24 cellular contexts compared by ENCODE assay signal in the genomic region with DNA sequence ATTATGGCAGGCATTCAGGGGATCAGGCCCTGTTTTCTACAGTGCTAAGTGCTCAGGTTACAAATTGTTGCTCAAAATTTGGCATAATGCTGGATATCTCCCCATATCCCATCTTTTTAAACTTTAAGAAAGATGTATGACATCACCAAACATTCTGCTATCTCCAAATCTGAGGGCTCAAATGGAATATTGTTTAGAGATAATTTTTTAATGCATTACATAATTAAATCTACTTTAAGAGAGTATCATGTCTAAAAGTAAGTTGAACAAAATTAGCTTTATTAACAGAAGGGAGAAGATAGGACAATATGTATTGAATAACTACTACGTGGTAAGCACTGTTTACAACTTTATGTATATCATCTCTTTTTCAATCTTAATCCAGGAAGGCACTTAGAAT.
"Had no signal": no experiment of that assay in that cellular context is flagged by ENCODE, and none has a peak within 500 bp of the region (broad histone marks: within the 10 kb centered on the region; RNA-seq: fewer than 3 reads in every experiment).

No MANE protein-coding gene starts in this region.

- DNase-seq: colonic mucosa; dermis blood vessel endothelial cell; esophagus squamous epithelium; foreskin fibroblast; heart left ventricle; hippocampal formation; left colon; left ventricle myocardium superior; mesenchymal stem cell; midbrain; occipital lobe; pancreas; retina; stimulated activated CD4-positive, alpha-beta T cell treated with anti-CD3 and anti-CD28 coated beads, Interleukin-2, amount 100 ng/mL, for 24 hours; stimulated activated CD4-positive, alpha-beta T cell treated with anti-CD3 and anti-CD28 coated beads, Interleukin-4, amount 100 ng/mL, for 4 hours; stimulated activated naive B cell treated with anti-CD40 and anti-IgM and Interleukin-4, amounts not matched to agents 10 μg/mL and 1 μg/mL and 100 μg/mL, for 72 hours; stimulated activated naive CD8-positive, alpha-beta T cell treated with anti-CD3 and anti-CD28 coated beads, Interleukin-15, amount 100 ng/mL, for 72 hours; testis; upper lobe of right lung had no signal

- H3K9me3 ChIP-seq: colonic mucosa, esophagus squamous epithelium, heart left ventricle, pancreas, testis, tibial nerve, upper lobe of right lung had no signal

- H3K27ac ChIP-seq: colonic mucosa, esophagus squamous epithelium, neural progenitor cell, pancreas, testis, tibial nerve, upper lobe of right lung had no signal

- H3K36me3 ChIP-seq: colonic mucosa, esophagus squamous epithelium, heart left ventricle, neural progenitor cell, pancreas, tibial nerve, upper lobe of right lung had no signal

- H3K4me2 ChIP-seq: neural progenitor cell had no signal

- H3K27me3 ChIP-seq: colonic mucosa, esophagus squamous epithelium, heart left ventricle, neural progenitor cell, pancreas, testis, tibial nerve, upper lobe of right lung had no signal

- H3K9ac ChIP-seq: neural progenitor cell had no signal

- ATAC-seq: heart left ventricle; left colon; left ventricle myocardium superior; natural killer cell treated with Interleukin-12 subunit alpha and Interleukin-12 subunit beta and Interleukin-15 and Interleukin-18, amount 100 ng/mL, for 72 hours; pancreas; sciatic nerve; stimulated activated naive B cell treated with anti-CD40 and anti-IgM and Interleukin-4, amounts not matched to agents 10 μg/mL and 1 μg/mL and 100 μg/mL, for 72 hours; stimulated activated naive CD8-positive, alpha-beta T cell treated with anti-CD3 and anti-CD28 coated beads, Interleukin-15, amount 100 ng/mL, for 72 hours; upper lobe of right lung had no signal

- H3K4me1 ChIP-seq: neural progenitor cell had no signal

- H3K4me3 ChIP-seq: colonic mucosa, esophagus squamous epithelium, heart left ventricle, lung, neural progenitor cell, pancreas, testis, tibial nerve, upper lobe of right lung had no signal

- H2AFZ ChIP-seq: neural progenitor cell had no signal

- FAIRE-seq: pancreas had no signal
